8 cellular contexts compared by ENCODE assay signal in the genomic region with DNA sequence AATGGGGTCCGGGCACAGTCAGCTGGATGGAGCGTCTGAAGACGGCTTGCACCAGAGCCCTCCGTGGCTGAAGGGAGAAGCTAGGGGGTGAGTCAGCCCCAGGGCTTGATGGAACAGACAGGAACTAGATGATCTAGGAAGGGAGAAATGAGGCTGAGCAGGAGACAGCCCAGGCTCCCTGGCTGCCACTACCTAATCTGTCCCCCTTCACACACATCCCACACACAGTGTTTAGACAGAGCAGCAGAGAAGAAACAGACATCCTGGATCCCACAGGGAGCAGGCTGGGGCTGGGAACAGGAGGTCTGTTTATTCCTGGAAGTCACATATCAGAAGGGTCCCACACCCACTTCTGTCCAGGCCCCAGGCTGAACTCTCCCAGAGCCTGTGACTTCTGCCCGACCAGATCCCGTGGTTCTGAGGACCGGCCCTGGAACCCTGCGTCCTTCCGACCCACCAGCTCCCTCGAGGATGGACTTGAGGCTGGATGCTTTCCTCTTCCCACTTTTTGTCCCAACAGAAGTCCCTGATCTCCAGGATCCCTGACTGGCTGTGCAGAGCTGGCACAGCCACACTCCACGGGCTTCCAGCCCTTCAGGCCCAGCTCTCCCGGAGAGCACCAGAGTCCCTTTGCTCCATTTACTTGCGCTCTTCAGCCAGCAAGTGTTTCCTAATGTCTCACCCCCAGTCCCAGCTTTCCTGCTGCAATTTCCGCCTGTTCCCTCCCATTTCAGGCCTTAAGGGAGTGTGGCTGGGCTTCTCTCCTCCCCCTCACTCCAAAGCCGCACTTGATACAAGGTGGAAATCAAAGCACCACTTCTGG. TPM values are rescaled to one million over a fixed set of nuclear protein-coding genes. Genes with fewer than 3 reads are reported as not detected.
A peak's percentile ranks its signal among the peaks of the same experiment; 100 is the strongest.
DNase-seq lines count a peak whose midpoint lies in the region; ATAC-seq and TF ChIP-seq lines count a peak whose summit lies in the region.

No MANE protein-coding gene starts in this region.

- H3K4me1 ChIP-seq in muscle layer of duodenum (ENCODE audit: control insufficient read depth in 1 of 2, insufficient read depth in 2 of 2, low read length in 2 of 2): peaks cover 41 to 61% of the 10 kb centered on the region in 2 donors

- H3K9me3 Mint-ChIP-seq in endothelial cell (ENCODE audit: unreplicated experiment): no peaks in the 10 kb centered on the region

- no peaks in the 10 kb centered on the region for H3K9me3 ChIP-seq in muscle layer of duodenum (ENCODE audit: control insufficient read depth in 1 of 2, low read length in 2 of 2)

- H3K36me3 Mint-ChIP-seq in endothelial cell (ENCODE audit: low read depth, unreplicated experiment): peaks cover 17% of the 10 kb centered on the region

- peaks cover 14 to 27% of the 10 kb centered on the region in 2 donors for H3K36me3 ChIP-seq in muscle layer of duodenum (ENCODE audit: control insufficient read depth in 1 of 2, insufficient read depth in 2 of 2, low read length in 2 of 2)

- peak overlapping the region; percentile 74 for H3K27ac ChIP-seq in muscle layer of duodenum (ENCODE audit: low read length)

- no peak for TF ChIP-seq CTCF in endothelial cell (IDR thresholded peaks at IDR 0.05; ENCODE audit: unreplicated experiment)

- DNase-seq in AG08396 (ENCODE audit: low spot score) (peak; percentile 79), NCI-H2227 (lab: John Stamatoyannopoulos, UW; ENCODE audit: unreplicated experiment) (peak; percentile 31), endothelial cell (ENCODE audit: low spot score) (no peak), ecto neural progenitor cell (ENCODE audit: low spot score) (no peak), NCI-H2081 treated with DMSO at 0.1 percent for 48 hours (lab: John Stamatoyannopoulos, UW) (no peak)

- no peak for ATAC-seq in GM18505 (IDR thresholded peaks at IDR 0.05; ENCODE audit: unreplicated experiment)
- ATAC-seq in HG03175 (IDR thresholded peaks at IDR 0.05; ENCODE audit: unreplicated experiment): no peak

- H3K27me3 Mint-ChIP-seq in endothelial cell (ENCODE audit: unreplicated experiment): peaks cover 7% of the 10 kb centered on the region

- peak overlapping the region in 1 of 2 donors; percentile 38 for H3K4me3 ChIP-seq in muscle layer of duodenum (ENCODE audit: low read depth in 1 of 2, low read length in 2 of 2)

- H3K4me3 Mint-ChIP-seq in endothelial cell (ENCODE audit: unreplicated experiment): peak overlapping the region; percentile 71

- H3K4me1 Mint-ChIP-seq in endothelial cell (ENCODE audit: unreplicated experiment): peaks cover 43% of the 10 kb centered on the region

- TF ChIP-seq POLR2A in GM18505 (IDR thresholded peaks at IDR 0.05; ENCODE audit: borderline replicate concordance, extremely low read depth, insufficient read depth, insufficient read length): no peak

- no peaks in the 10 kb centered on the region for H3K27me3 ChIP-seq in muscle layer of duodenum (ENCODE audit: low read depth, low read length)

- H3K27ac Mint-ChIP-seq in endothelial cell (ENCODE audit: unreplicated experiment): peak overlapping the region; percentile 75

RNA-seq across cellular contexts. Expression of a gene that starts 1.5 kb away (rescaled TPM):
- 0.77 TPM for total RNA-seq in endothelial cell (ENCODE audit: unreplicated experiment)

RNA-seq across cellular contexts. Expression of a gene that starts 10.6 kb away (rescaled TPM):
- total RNA-seq in endothelial cell (ENCODE audit: unreplicated experiment): 67.6 TPM

RNA-seq across cellular contexts. Expression of a gene that starts 11.0 kb away (rescaled TPM):
- total RNA-seq in endothelial cell (ENCODE audit: unreplicated experiment): 31.7 TPM

RNA-seq across cellular contexts. Expression of a gene that starts 33.0 kb away (rescaled TPM):
- 78.5 TPM for total RNA-seq in endothelial cell (ENCODE audit: unreplicated experiment)

RNA-seq across cellular contexts. Expression of a gene that starts 42.3 kb away (rescaled TPM):
- 468 TPM for total RNA-seq in endothelial cell (ENCODE audit: unreplicated experiment)

Comparison
In these comparisons a context has a peak if more than half of its experiments do, and no peak if none do; other contexts are left out.
1. DNase-seq: peak in AG08396 (single experiment) and NCI-H2227 (single experiment); none in endothelial cell (single experiment), ecto neural progenitor cell (single experiment) and NCI-H2081 treated with DMSO at 0.1 percent for 48 hours (single experiment).